ENCODE assay signal across 8 cellular contexts in the genomic region with DNA sequence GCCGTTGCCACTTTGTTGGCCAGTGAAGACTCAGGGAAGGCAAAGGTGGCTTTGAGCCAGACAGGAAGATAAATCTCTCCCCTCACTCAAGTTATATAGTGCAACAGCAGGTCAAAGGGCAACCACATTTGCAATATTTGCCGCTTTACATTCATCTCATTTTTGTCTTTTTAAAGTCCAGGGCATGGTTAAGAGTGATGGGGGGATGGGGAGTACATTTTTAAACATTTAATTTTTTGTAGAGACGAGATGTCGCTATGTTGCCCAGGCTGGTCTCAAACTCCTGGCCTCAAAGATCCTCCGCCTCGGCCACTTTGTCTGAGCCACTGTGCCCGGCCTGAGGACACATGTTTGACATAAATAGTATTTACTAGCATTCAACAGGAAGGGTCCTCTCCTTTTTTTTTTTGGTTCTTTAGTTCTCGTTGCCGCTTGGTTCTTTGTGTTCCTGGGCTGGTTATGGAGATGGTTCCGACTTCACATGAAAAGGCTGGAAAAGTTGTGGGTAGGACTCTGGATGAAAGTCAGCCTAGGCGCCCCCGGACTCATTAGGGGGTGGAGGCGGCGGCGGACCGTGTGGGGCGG.
A peak's percentile ranks its signal among the peaks of the same experiment; 100 is the strongest.
DNase-seq lines count a peak whose midpoint lies in the region; ATAC-seq and TF ChIP-seq lines count a peak whose summit lies in the region.

No MANE protein-coding gene starts in this region.

- H3K9me3 Mint-ChIP-seq in activated CD4-positive, alpha-beta T cell treated with anti-CD3 and anti-CD28 coated beads, Interleukin-2, amount 10 ng/mL, durations not matched to agents 7 days and 5 days, result no peaks in the 10 kb centered on the region

- H3K27me3 Mint-ChIP-seq in activated CD4-positive, alpha-beta T cell treated with anti-CD3 and anti-CD28 coated beads, Interleukin-2, amount 10 ng/mL, durations not matched to agents 7 days and 5 days, result peaks cover 4% of the 10 kb centered on the region

- no peak for TF ChIP-seq POLR2A in right lobe of liver (IDR thresholded peaks at IDR 0.05)

- 14% methylated on average over 17 of the region's 17 CpGs for WGBS in right lobe of liver (ENCODE audit: insufficient coverage, low coverage, low lambda C conversion rate, missing lambda C conversion rate)
- WGBS in thymus, result 24% methylated on average over 17 of the region's 17 CpGs

- H3K36me3 Mint-ChIP-seq in activated CD4-positive, alpha-beta T cell treated with anti-CD3 and anti-CD28 coated beads, Interleukin-2, amount 10 ng/mL, durations not matched to agents 7 days and 5 days (ENCODE audit: low read depth), result no peaks in the 10 kb centered on the region

- peak overlapping the region; percentile 77 for H3K4me3 Mint-ChIP-seq in activated CD4-positive, alpha-beta T cell treated with anti-CD3 and anti-CD28 coated beads, Interleukin-2, amount 10 ng/mL, durations not matched to agents 7 days and 5 days

- DNase-seq in activated CD4-positive, alpha-beta T cell treated with anti-CD3 and anti-CD28 coated beads, Interleukin-2, amount 10 ng/mL, durations not matched to agents 7 days and 5 days, result no peak
- no peak for DNase-seq in activated CD4-positive, alpha-beta T cell treated with anti-CD3 and anti-CD28 coated beads, Interleukin-2, amount 50 U/mL, for 48 hours
- DNase-seq in ascending aorta (ENCODE audit: low spot score in 2 of 2), result no peak
- DNase-seq in right lobe of liver, result no peak
- no peak for DNase-seq in AG08396 (ENCODE audit: low spot score)

- CTCF ChIA-PET in activated CD4-positive, alpha-beta T cell treated with anti-CD3 and anti-CD28 coated beads, Interleukin-2, amount 10 ng/mL, durations not matched to agents 7 days and 5 days (lab: Charles Lee), result interaction anchor here (0.5 to 1.8 kb wide), 8 partner anchors 9 to 251 kb away, joined by 3 to 6 read pairs (median 3); no protein-coding TSS in a partner anchor

- peaks cover 44% of the 10 kb centered on the region for H3K4me1 Mint-ChIP-seq in activated CD4-positive, alpha-beta T cell treated with anti-CD3 and anti-CD28 coated beads, Interleukin-2, amount 10 ng/mL, durations not matched to agents 7 days and 5 days

- H3K9me3 ChIP-seq in ascending aorta (no peaks in the 10 kb centered on the region), right lobe of liver (no peaks in the 10 kb centered on the region), thymus (ENCODE audit: control insufficient read depth) (no peaks in the 10 kb centered on the region)

- H3K36me3 ChIP-seq in ascending aorta (no peaks in the 10 kb centered on the region), right lobe of liver (no peaks in the 10 kb centered on the region), thymus (ENCODE audit: control insufficient read depth, insufficient read depth) (no peaks in the 10 kb centered on the region)

- intact Hi-C loops in ascending aorta (cut with DNase I) (no loop called here), right lobe of liver (cut with DNase I) (no loop called here)

- H3K27me3 ChIP-seq in ascending aorta (no peaks in the 10 kb centered on the region), right lobe of liver (no peaks in the 10 kb centered on the region), thymus (ENCODE audit: control insufficient read depth, insufficient read depth) (peaks cover 6% of the 10 kb centered on the region)

- ATAC-seq in right lobe of liver, result no peak
- ATAC-seq in HG03469 (IDR thresholded peaks at IDR 0.05; ENCODE audit: unreplicated experiment), result no peak
- ATAC-seq in GM21825 (IDR thresholded peaks at IDR 0.05; ENCODE audit: unreplicated experiment), result no peak

- no peak for TF ChIP-seq CTCF in ascending aorta (IDR thresholded peaks at IDR 0.05)
- TF ChIP-seq CTCF in right lobe of liver (IDR thresholded peaks at IDR 0.05), result no peak

- H3K4me3 ChIP-seq in ascending aorta (peak overlapping the region; percentile 74 to 75), right lobe of liver (peak overlapping the region; percentile 25 to 74 (median 66)), thymus (ENCODE audit: low read length) (peak overlapping the region; percentile 72)

- H3K4me1 ChIP-seq in ascending aorta, result peaks cover 8 to 10% of the 10 kb centered on the region in 2 donors
- H3K4me1 ChIP-seq in right lobe of liver, result peaks cover 0 to 35% (median 14%) of the 10 kb centered on the region in 4 donors
- no peaks in the 10 kb centered on the region for H3K4me1 ChIP-seq in thymus (ENCODE audit: control insufficient read depth, insufficient read depth, low read length)

- H3K27ac ChIP-seq in ascending aorta (no peak overlapping the region), right lobe of liver (peak overlapping the region; percentile 28 to 73 (median 38)), thymus (ENCODE audit: low read depth) (peak overlapping the region; percentile 66)

- H3K27ac Mint-ChIP-seq in activated CD4-positive, alpha-beta T cell treated with anti-CD3 and anti-CD28 coated beads, Interleukin-2, amount 10 ng/mL, durations not matched to agents 7 days and 5 days, result peak overlapping the region; percentile 81

- POLR2A ChIA-PET in activated CD4-positive, alpha-beta T cell treated with anti-CD3 and anti-CD28 coated beads, Interleukin-2, amount 10 ng/mL, durations not matched to agents 7 days and 5 days (lab: Charles Lee), result interaction anchor here (0.6 to 2.7 kb wide), 3 partner anchors 22 to 657 kb away, joined by 3 to 12 read pairs (median 6); no protein-coding TSS in a partner anchor

Comparison
In these comparisons a context has a peak if more than half of its experiments do, and no peak if none do; other contexts are left out.
1. H3K27ac ChIP-seq: peak in right lobe of liver (3 of 3) and thymus (single experiment); none in ascending aorta (0 of 2).
2. Peak in every context shown above with its lines, with median percentiles within 50 percentile points of each other: H3K4me3 ChIP-seq.